Comparison of ENCODE assay signal across 35 cellular contexts in genomic region chr2:40997362-40997761, GRCh38.
"Had no signal": no experiment of that assay in that cellular context is flagged by ENCODE, and none has a peak within 500 bp of the region (broad histone marks: within the 10 kb centered on the region; RNA-seq: fewer than 3 reads in every experiment).

No MANE protein-coding gene starts in this region.

- H3K27ac ChIP-seq: KMS-11 had no signal

- H3K4me2 ChIP-seq: KMS-11 had no signal

- H3K9ac ChIP-seq: KMS-11 had no signal

- H3K9me3 ChIP-seq: MG63 had no signal

- DNase-seq: Karpas-422, Kasumi-1, MG63, MM.1S, MV-4-11, NCI-H1048, NCI-H1092, NCI-H1092 treated with DMSO at 0.1 percent for 48 hours, NCI-H1105, NCI-H1105 treated with DMSO at 0.1 percent for 48 hours, NCI-H1417, NCI-H1417 treated with DMSO at 0.1 percent for 48 hours, NCI-H1436, NCI-H1436 treated with DMSO at 0.1 percent for 48 hours, NCI-H146, NCI-H1694, NCI-H1694 treated with DMSO at 0.1 percent for 48 hours, NCI-H187, NCI-H187 treated with DMSO at 0.1 percent for 48 hours, NCI-H1930, NCI-H2029, NCI-H2029 treated with DMSO at 0.1 percent for 48 hours, NCI-H2081, NCI-H2081 treated with DMSO at 0.1 percent for 48 hours, NCI-H2107, NCI-H2171, NCI-H2171 treated with DMSO at 0.1 percent for 48 hours, NCI-H2227 treated with DMSO at 0.1 percent for 48 hours, NCI-H226, NCI-H345, NCI-H446, NCI-H446 treated with DMSO at 0.1 percent for 48 hours, NCI-H510A, NCI-H510A treated with DMSO at 0.1 percent for 48 hours had no signal

- H3K36me3 ChIP-seq: MG63 had no signal

- H3K4me3 ChIP-seq: MG63 had no signal
